Comparison of ENCODE assay signal across 8 cellular contexts in the genomic region with DNA sequence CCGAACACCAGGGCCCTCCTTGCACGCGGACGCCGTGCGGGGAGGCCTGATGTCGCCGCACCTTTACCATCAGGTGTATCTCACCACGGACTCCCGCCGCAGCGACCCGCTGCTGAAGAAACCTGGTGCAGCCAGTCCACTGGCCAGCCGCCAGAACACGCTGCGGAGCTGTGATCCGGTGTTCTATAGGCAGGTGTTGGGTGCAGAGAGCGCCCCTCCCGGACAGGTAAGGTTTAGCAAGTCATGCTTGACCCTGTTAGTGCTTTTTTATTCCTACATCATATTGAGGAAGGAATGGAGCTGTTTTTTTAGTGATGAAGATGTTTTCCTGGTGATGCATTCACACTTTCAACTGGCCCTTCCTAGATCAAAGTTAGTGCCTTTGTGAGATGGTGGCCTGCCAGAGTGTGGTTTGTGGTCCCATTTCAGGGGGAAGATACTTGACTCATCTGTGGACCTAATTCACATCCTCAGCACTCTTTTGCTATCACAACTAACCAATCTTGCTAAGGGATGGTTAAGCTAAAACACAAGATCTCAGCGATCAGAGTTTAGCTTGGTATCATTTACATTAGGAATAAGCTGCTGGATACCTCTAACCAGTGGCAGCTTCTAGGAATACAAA. TPM values are rescaled to one million over a fixed set of nuclear protein-coding genes. Genes with fewer than 3 reads are reported as not detected.
DNase-seq lines count a peak whose midpoint lies in the region; ATAC-seq and TF ChIP-seq lines count a peak whose summit lies in the region.

No MANE protein-coding gene starts in this region.

- no peaks in the 10 kb centered on the region for H3K9me3 Mint-ChIP-seq in chondrocyte (ENCODE audit: low read depth)
- H3K9me3 Mint-ChIP-seq in mesothelial cell of epicardium, result no peaks in the 10 kb centered on the region

- peak overlapping the region; percentile 95 for H3K4me3 Mint-ChIP-seq in chondrocyte (ENCODE audit: unreplicated experiment)
- H3K4me3 Mint-ChIP-seq in mesothelial cell of epicardium, result peak overlapping the region; percentile 54

- H3K36me3 Mint-ChIP-seq in chondrocyte (ENCODE audit: low read depth) (peaks cover 4% of the 10 kb centered on the region), mesothelial cell of epicardium (peaks cover 31% of the 10 kb centered on the region)

- 0 out of 2 replicates have a peak, but pooled peaks cover under 1% of the 10 kb centered on the region for H4K20me1 ChIP-seq in Karpas-422 (ENCODE audit: insufficient read depth, low read depth, low read length)

- H3K27me3 ChIP-seq in Karpas-422 (ENCODE audit: low read length), result no peaks in the 10 kb centered on the region

- H2AFZ ChIP-seq in Karpas-422 (ENCODE audit: low read length), result no peak overlapping the region

- no peaks in the 10 kb centered on the region for H3K9me3 ChIP-seq in Karpas-422 (ENCODE audit: low read length)

- H3K27ac Mint-ChIP-seq in chondrocyte (ENCODE audit: unreplicated experiment) (peak overlapping the region; percentile 8), mesothelial cell of epicardium (no peak overlapping the region)

- H3K9me2 ChIP-seq in Karpas-422 (replicated peaks; ENCODE audit: insufficient read depth, low read length), result no peaks in the 10 kb centered on the region

- H3K4me3 ChIP-seq in Karpas-422 (ENCODE audit: low read length), result peak overlapping the region; percentile 87

- peak overlapping the region; percentile 97 for H3K9ac ChIP-seq in Karpas-422 (ENCODE audit: low read length)

- H3K4me1 Mint-ChIP-seq in chondrocyte (ENCODE audit: low read depth) (peaks cover 71% of the 10 kb centered on the region), mesothelial cell of epicardium (peaks cover 48% of the 10 kb centered on the region)

- peak; percentile 35 for DNase-seq in AG08395 (ENCODE audit: low spot score)
- no peak for DNase-seq in Karpas-422
- DNase-seq in chondrocyte (ENCODE audit: low spot score), result no peak
- no peak for DNase-seq in mesothelial cell of epicardium (ENCODE audit: low spot score in 2 of 2, unreplicated experiment in 2 of 2)
- no peak for DNase-seq in activated CD4-positive, alpha-beta T cell treated with anti-CD3 and anti-CD28 coated beads, Interleukin-2, amount 50 U/mL, for 1 hour
- no peak for DNase-seq in OCI-M1 (lab: John Stamatoyannopoulos, UW)
- DNase-seq in NCI-H2081 treated with DMSO at 0.1 percent for 48 hours (lab: John Stamatoyannopoulos, UW), result no peak

- H3K36me3 ChIP-seq in Karpas-422 (ENCODE audit: insufficient read depth, low read length), result 0 out of 2 replicates have a peak, but pooled peaks cover 17% of the 10 kb centered on the region

- peaks cover 89% of the 10 kb centered on the region for H3K4me1 ChIP-seq in Karpas-422 (ENCODE audit: low read length)

- no peak for ATAC-seq in GM18909 (IDR thresholded peaks at IDR 0.05; ENCODE audit: poor library complexity, unreplicated experiment)

- no peak for TF ChIP-seq CTCF in chondrocyte (IDR thresholded peaks at IDR 0.05)
- peak; percentile 30 for TF ChIP-seq CTCF in mesothelial cell of epicardium (IDR thresholded peaks at IDR 0.05; ENCODE audit: unreplicated experiment)

- peak overlapping the region; percentile 87 for H3K27ac ChIP-seq in Karpas-422 (ENCODE audit: low read length)

- no peaks in the 10 kb centered on the region for H3K27me3 Mint-ChIP-seq in chondrocyte (ENCODE audit: low read depth)
- H3K27me3 Mint-ChIP-seq in mesothelial cell of epicardium (ENCODE audit: low read depth), result no peaks in the 10 kb centered on the region

- peaks cover 76% of the 10 kb centered on the region for H3K79me2 ChIP-seq in Karpas-422 (ENCODE audit: low read length)

- peak overlapping the region; percentile 78 for H3K4me2 ChIP-seq in Karpas-422 (ENCODE audit: low read depth, low read length, poor library complexity, severe bottlenecking)

RNA-seq across cellular contexts. Expression of gene PCDHGC3, which starts 2.7 kb away (rescaled TPM):
- 61.3 and 75.2 TPM in 2 replicates for total RNA-seq in Karpas-422 (2014; rRNA removed; shearing (Covaris generic); ENCODE audit: low replicate concordance)
- total RNA-seq in chondrocyte (68.9 to 91.8 TPM (median 90.8 TPM) in 3 replicates), mesothelial cell of epicardium (80.2 to 82.9 TPM (median 80.6 TPM) in 3 replicates)

RNA-seq across cellular contexts. Expression of gene PCDHGC4, which starts 6.4 kb away (rescaled TPM):
- 7.0 and 11.8 TPM in 2 replicates for total RNA-seq in Karpas-422 (2014; rRNA removed; shearing (Covaris generic); ENCODE audit: low replicate concordance)
- 0.72 to 1.8 TPM (median 1.1 TPM) in 3 replicates for total RNA-seq in chondrocyte
- 5.2 to 6.2 TPM (median 5.2 TPM) in 3 replicates for total RNA-seq in mesothelial cell of epicardium

RNA-seq across cellular contexts. Expression of gene PCDHGC5, which starts 10.4 kb away (rescaled TPM):
- total RNA-seq in Karpas-422 (2014; rRNA removed; shearing (Covaris generic); ENCODE audit: low replicate concordance), result 5.1 and 5.8 TPM in 2 replicates
- 1.7 to 3.6 TPM (median 2.0 TPM) in 3 replicates for total RNA-seq in chondrocyte
- total RNA-seq in mesothelial cell of epicardium, result 2.6 to 3.5 TPM (median 3.5 TPM) in 3 replicates

RNA-seq across cellular contexts. Expression of gene PCDHGA12, which starts 48.1 kb away (rescaled TPM):
- total RNA-seq in Karpas-422 (2014; rRNA removed; shearing (Covaris generic); ENCODE audit: low replicate concordance), result 6.6 and 7.8 TPM in 2 replicates
- total RNA-seq in chondrocyte (0.64 to 2.2 TPM (median 0.75 TPM) in 3 replicates), mesothelial cell of epicardium (4.1 to 5.2 TPM (median 4.5 TPM) in 3 replicates)

RNA-seq across cellular contexts. Expression of gene PCDHGA11, which starts 57.6 kb away (rescaled TPM):
- total RNA-seq in Karpas-422 (2014; rRNA removed; shearing (Covaris generic); ENCODE audit: low replicate concordance), result 9.3 and 10.4 TPM in 2 replicates
- 1.3 to 2.4 TPM (median 1.4 TPM) in 3 replicates for total RNA-seq in chondrocyte
- 5.7 to 6.0 TPM (median 6.0 TPM) in 3 replicates for total RNA-seq in mesothelial cell of epicardium
